In the genomic region with DNA sequence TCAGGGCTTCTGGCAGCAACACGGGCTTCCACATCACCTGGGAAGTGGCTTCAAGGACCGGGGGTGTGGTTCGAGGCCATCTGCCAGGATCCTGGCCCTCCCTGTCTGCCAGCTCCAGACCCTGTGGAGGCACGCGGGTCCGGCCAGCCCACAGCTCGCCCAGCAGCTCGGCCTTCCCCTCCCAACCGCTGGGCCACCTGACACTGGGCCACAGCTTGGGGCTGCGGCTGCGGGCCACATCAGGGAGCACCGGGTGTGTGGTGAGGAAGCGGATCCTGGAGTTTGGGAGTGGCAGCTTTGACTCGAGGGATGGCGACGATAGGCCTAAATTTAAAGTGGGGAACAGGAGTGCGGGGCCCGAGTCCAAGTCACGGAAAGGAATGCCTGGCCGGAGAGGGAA, we compare ENCODE assay signal across 8 cellular contexts. TPM values are rescaled to one million over a fixed set of nuclear protein-coding genes. Genes with fewer than 3 reads are reported as not detected.
A peak's percentile ranks its signal among the peaks of the same experiment; 100 is the strongest.
DNase-seq lines count a peak whose midpoint lies in the region; ATAC-seq and TF ChIP-seq lines count a peak whose summit lies in the region.

No MANE protein-coding gene starts in this region.

- DNase-seq in Calu3, result no peak
- no peak for DNase-seq in activated B cell treated with CpG ODN at 0.5 μM for 24 hours
- no peak for DNase-seq in foreskin fibroblast
- no peak for DNase-seq in retinal pigment epithelial cell (ENCODE audit: low read depth)
- no peak for DNase-seq in Kasumi-1 (lab: John Stamatoyannopoulos, UW)

- intact Hi-C loops in Calu3 (cut with micrococcal nuclease; ENCODE audit: unreplicated experiment) (no loop called here), activated B cell treated with CpG ODN at 0.5 μM for 24 hours (cut with micrococcal nuclease) (no loop called here)

- H3K4me3 ChIP-seq in foreskin fibroblast (ENCODE audit: low read depth in 1 of 2, low read length in 2 of 2) (peak overlapping the region; percentile 46 to 55), retinal pigment epithelial cell (ENCODE audit: low read length) (peak overlapping the region; percentile 38)

- TF ChIP-seq CTCF in Calu3 (IDR thresholded peaks at IDR 0.05; ENCODE audit: unreplicated experiment) (no peak), activated B cell treated with CpG ODN at 0.5 μM for 24 hours (IDR thresholded peaks at IDR 0.05) (no peak), foreskin fibroblast (IDR thresholded peaks at IDR 0.05; ENCODE audit: low read depth, low read length) (no peak), retinal pigment epithelial cell (conservative IDR thresholded peaks at IDR 0.05; ENCODE audit: low read depth, low read length) (no peak)

- H3K9me3 Mint-ChIP-seq in Calu3 (ENCODE audit: low read depth, unreplicated experiment) (no peaks in the 10 kb centered on the region), activated B cell treated with CpG ODN at 0.5 μM for 24 hours (no peaks in the 10 kb centered on the region)

- POLR2A ChIA-PET in activated B cell treated with CpG ODN at 0.5 μM for 24 hours (lab: Charles Lee), result interaction anchor here (0.6 to 2.1 kb wide), 10 partner anchors 8 to 481 kb away, joined by 3 to 8 read pairs (median 3); a partner anchor contains a TSS

- no TSS peak for BruUV-seq in Calu3 (replicated peaks; lab: Mats Ljungman, UMichigan)

- H3K27ac Mint-ChIP-seq in Calu3 (ENCODE audit: unreplicated experiment) (peak overlapping the region; percentile 76), activated B cell treated with CpG ODN at 0.5 μM for 24 hours (peak overlapping the region; percentile 74)

- H3K4me3 Mint-ChIP-seq in Calu3 (ENCODE audit: low read depth, unreplicated experiment) (peak overlapping the region; percentile 70), activated B cell treated with CpG ODN at 0.5 μM for 24 hours (peak overlapping the region; percentile 80)

- CTCF ChIA-PET in Calu3 (lab: Charles Lee) (no interaction called here), activated B cell treated with CpG ODN at 0.5 μM for 24 hours (lab: Charles Lee) (interaction anchor here (0.9 to 2.6 kb wide), 4 partner anchors 14 to 26 kb away, joined by 3 to 14 read pairs (median 6); no protein-coding TSS in a partner anchor)

- H3K36me3 Mint-ChIP-seq in Calu3 (ENCODE audit: insufficient read depth, unreplicated experiment), result peaks cover 8% of the 10 kb centered on the region
- no peaks in the 10 kb centered on the region for H3K36me3 Mint-ChIP-seq in activated B cell treated with CpG ODN at 0.5 μM for 24 hours (ENCODE audit: low read depth)

- peaks cover 17% of the 10 kb centered on the region for H3K4me1 Mint-ChIP-seq in Calu3 (ENCODE audit: low read depth, unreplicated experiment)
- H3K4me1 Mint-ChIP-seq in activated B cell treated with CpG ODN at 0.5 μM for 24 hours, result peaks cover 47% of the 10 kb centered on the region

- no peak for ATAC-seq in activated B cell treated with CpG ODN at 0.5 μM for 24 hours (ENCODE audit: low read depth)
- no peak for ATAC-seq in GM21360 (IDR thresholded peaks at IDR 0.05; ENCODE audit: unreplicated experiment)
- no peak for ATAC-seq in HG02884 (IDR thresholded peaks at IDR 0.05; ENCODE audit: unreplicated experiment)
- no peak for ATAC-seq in GM21423 (IDR thresholded peaks at IDR 0.05; ENCODE audit: unreplicated experiment)

- H3K27me3 Mint-ChIP-seq in Calu3 (ENCODE audit: unreplicated experiment), result peaks cover 28% of the 10 kb centered on the region
- no peaks in the 10 kb centered on the region for H3K27me3 Mint-ChIP-seq in activated B cell treated with CpG ODN at 0.5 μM for 24 hours

RNA-seq across cellular contexts. Expression of a gene that starts 6.9 kb away (rescaled TPM):
- 4.0 and 5.7 TPM in 2 replicates for total RNA-seq in Calu3 (2022)
- 3.9 and 5.5 TPM in 2 replicates for total RNA-seq in activated B cell treated with CpG ODN at 0.5 μM for 24 hours

RNA-seq across cellular contexts. Expression of a gene that starts 7.1 kb away (rescaled TPM):
- total RNA-seq in Calu3 (2022) (30.5 and 32.3 TPM in 2 replicates), activated B cell treated with CpG ODN at 0.5 μM for 24 hours (32.3 and 33.5 TPM in 2 replicates)

RNA-seq across cellular contexts. Expression of a gene that starts 27.3 kb away (rescaled TPM):
- total RNA-seq in Calu3 (2022), result 97.6 and 103 TPM in 2 replicates
- 8.3 and 11.6 TPM in 2 replicates for total RNA-seq in activated B cell treated with CpG ODN at 0.5 μM for 24 hours

RNA-seq across cellular contexts. Expression of a gene that starts 34.4 kb away (rescaled TPM):
- total RNA-seq in Calu3 (2022) (113 and 129 TPM in 2 replicates), activated B cell treated with CpG ODN at 0.5 μM for 24 hours (122 and 137 TPM in 2 replicates)

RNA-seq across cellular contexts. Expression of a gene that starts 40.4 kb away (rescaled TPM):
- 41.7 and 42.1 TPM in 2 replicates for total RNA-seq in Calu3 (2022)
- 47.9 and 51.3 TPM in 2 replicates for total RNA-seq in activated B cell treated with CpG ODN at 0.5 μM for 24 hours
